23 cellular contexts compared by ENCODE assay signal in the genomic region with DNA sequence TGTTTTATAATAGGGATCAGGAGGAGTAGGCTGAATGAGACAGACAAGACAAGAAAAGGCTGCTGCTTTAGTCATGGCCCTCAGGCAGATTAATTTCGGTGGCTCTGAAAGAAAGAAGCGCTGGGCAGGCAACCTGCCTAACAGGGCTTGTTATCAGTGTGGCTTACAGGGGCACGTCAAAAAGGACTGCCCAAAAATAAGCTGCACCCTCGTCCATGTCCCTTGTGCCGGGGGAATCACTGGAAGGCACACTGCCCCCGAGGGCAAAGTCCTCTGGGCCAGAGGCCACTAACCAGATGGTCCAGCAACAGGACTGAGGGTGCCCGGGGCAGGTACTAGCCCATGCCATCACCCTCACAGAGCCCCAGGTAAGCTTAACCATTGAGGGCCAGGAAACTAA.
"Had no signal": no experiment of that assay in that cellular context is flagged by ENCODE, and none has a peak within 500 bp of the region (broad histone marks: within the 10 kb centered on the region; RNA-seq: fewer than 3 reads in every experiment).

No MANE protein-coding gene starts in this region.

- H3K9me3 ChIP-seq: ovary, right lobe of liver, thyroid gland had no signal

- FAIRE-seq: small intestine had no signal

- DNase-seq: naive thymus-derived CD4-positive, alpha-beta T cell; natural killer cell; occipital lobe; ovary; posterior cingulate gyrus; psoas muscle; right cardiac atrium; right lobe of liver; sigmoid colon; small intestine; stimulated activated CD4-positive, alpha-beta T cell treated with anti-CD3 and anti-CD28 coated beads, Interleukin-12 subunit alpha, Interleukin-12 subunit beta, amount 100 ng/mL, for 4 hours; stimulated activated CD4-positive, alpha-beta T cell treated with anti-CD3 and anti-CD28 coated beads, Interleukin-1b, Interleukin-23, amount 100 ng/mL, for 48 hours; stimulated activated CD4-positive, alpha-beta T cell treated with anti-CD3 and anti-CD28 coated beads, Interleukin-4, amount 100 ng/mL, for 1 hour; stimulated activated naive B cell treated with anti-CD40 and anti-IgM and Interleukin-4, amounts not matched to agents 10 μg/mL and 1 μg/mL and 100 μg/mL, for 72 hours; stimulated activated naive CD4-positive, alpha-beta T cell treated with Interleukin-2 at 50 U/mL for 16 hours; stomach; thyroid gland; upper lobe of right lung had no signal

- H3K4me3 ChIP-seq: neural progenitor cell, ovary, psoas muscle, right lobe of liver, sigmoid colon, stomach, thoracic aorta, thyroid gland, tibial nerve, upper lobe of right lung, vagina had no signal

- H3K4me1 ChIP-seq: neural progenitor cell, parathyroid adenoma, psoas muscle, right lobe of liver, sigmoid colon, stomach, thyroid gland, tibial nerve, upper lobe of right lung, vagina had no signal

- H3K27ac ChIP-seq: neural progenitor cell, ovary, parathyroid adenoma, psoas muscle, right lobe of liver, sigmoid colon, stomach, thoracic aorta, thyroid gland, tibial nerve, upper lobe of right lung, vagina had no signal

- H3K27me3 ChIP-seq: neural progenitor cell, ovary, right lobe of liver, sigmoid colon, stomach, thyroid gland, tibial nerve, upper lobe of right lung, vagina had no signal

- H3K36me3 ChIP-seq: neural progenitor cell, ovary, right lobe of liver, sigmoid colon, stomach, thoracic aorta, thyroid gland, tibial nerve, upper lobe of right lung, vagina had no signal
